ENCODE assay signal across 8 cellular contexts in genomic region chr11:67261942-67262681, GRCh38. TPM values are rescaled to one million over a fixed set of nuclear protein-coding genes. Genes with fewer than 3 reads are reported as not detected.
DNase-seq lines count a peak whose midpoint lies in the region; ATAC-seq and TF ChIP-seq lines count a peak whose summit lies in the region.

No MANE protein-coding gene starts in this region.

- peaks cover 6 to 24% (median 21%) of the 10 kb centered on the region in 3 donors for H3K4me1 Mint-ChIP-seq in IgD-negative memory B cell
- H3K4me1 Mint-ChIP-seq in mesothelial cell of epicardium = peaks cover 23% of the 10 kb centered on the region

- H3K9me3 ChIP-seq in ascending aorta = no peaks in the 10 kb centered on the region

- peaks cover 8% of the 10 kb centered on the region for H3K27me3 Mint-ChIP-seq in IgD-negative memory B cell
- H3K27me3 Mint-ChIP-seq in mesothelial cell of epicardium (ENCODE audit: low read depth) = no peaks in the 10 kb centered on the region

- peak in 1 of 3 experiments; percentile 4 for TF ChIP-seq CTCF in ascending aorta (IDR thresholded peaks at IDR 0.05)
- no peak for TF ChIP-seq CTCF in mesothelial cell of epicardium (IDR thresholded peaks at IDR 0.05; ENCODE audit: unreplicated experiment)

- intact Hi-C loops in ascending aorta (cut with DNase I) = loop anchor here (1.0 kb wide), 1 partner anchor 55 kb away; no protein-coding TSS in a partner anchor

- H3K36me3 Mint-ChIP-seq in IgD-negative memory B cell = peaks cover 1% of the 10 kb centered on the region
- peaks cover 2% of the 10 kb centered on the region for H3K36me3 Mint-ChIP-seq in mesothelial cell of epicardium

- H3K27ac Mint-ChIP-seq in IgD-negative memory B cell = peak overlapping the region in 2 of 3 donors; percentile 41 to 80
- peak overlapping the region; percentile 77 for H3K27ac Mint-ChIP-seq in mesothelial cell of epicardium

- no peak for ATAC-seq in HG03342 (IDR thresholded peaks at IDR 0.05; ENCODE audit: unreplicated experiment)
- ATAC-seq in GM19023 (IDR thresholded peaks at IDR 0.05; ENCODE audit: unreplicated experiment) = no peak
- no peak for ATAC-seq in HG03135 (IDR thresholded peaks at IDR 0.05; ENCODE audit: unreplicated experiment)

- peaks cover 6% of the 10 kb centered on the region for H3K79me2 ChIP-seq in ACC112 (ENCODE audit: control insufficient read depth, insufficient read depth, low read length, unreplicated experiment)

- no peak overlapping the region for H2AFZ ChIP-seq in ACC112 (ENCODE audit: low read length, unreplicated experiment)

- DNase-seq in ascending aorta (ENCODE audit: low spot score in 2 of 2) (peak in 1 of 2 donors; percentile 8), mesothelial cell of epicardium (ENCODE audit: low spot score in 2 of 2, unreplicated experiment in 2 of 2) (no peak)
- DNase-seq in activated CD4-positive, alpha-beta T cell treated with anti-CD3 and anti-CD28 coated beads, Interleukin-2, amount 50 U/mL, for 1 hour = no peak

- H3K27me3 ChIP-seq in ACC112 (ENCODE audit: insufficient read depth, low read length) = no peaks in the 10 kb centered on the region
- no peaks in the 10 kb centered on the region for H3K27me3 ChIP-seq in ascending aorta

- no peak overlapping the region for H3K27ac ChIP-seq in ACC112 (ENCODE audit: low read depth, low read length)
- peak overlapping the region in 1 of 2 donors; percentile 39 for H3K27ac ChIP-seq in ascending aorta

- H3K9me3 Mint-ChIP-seq in IgD-negative memory B cell (no peaks in the 10 kb centered on the region), mesothelial cell of epicardium (no peaks in the 10 kb centered on the region)

- no peaks in the 10 kb centered on the region for H3K36me3 ChIP-seq in ACC112 (ENCODE audit: insufficient read depth, low read length)
- peaks cover 1 to 3% of the 10 kb centered on the region in 2 donors for H3K36me3 ChIP-seq in ascending aorta

- H3K4me1 ChIP-seq in ACC112 (ENCODE audit: control insufficient read depth, insufficient read depth, low read length, unreplicated experiment) (peaks cover 18% of the 10 kb centered on the region), ascending aorta (peaks cover 7 to 12% of the 10 kb centered on the region in 2 donors)

- H3K4me3 ChIP-seq in ACC112 (ENCODE audit: low read depth, low read length) (peak overlapping the region; percentile 79; the same call in 1 of the 2 replicates), ascending aorta (peak overlapping the region; percentile 20 to 60)

- peak overlapping the region in 3 of 4 donors; percentile 71 to 91 (median 85) for H3K4me3 Mint-ChIP-seq in IgD-negative memory B cell
- H3K4me3 Mint-ChIP-seq in mesothelial cell of epicardium = peak overlapping the region; percentile 70

RNA-seq across cellular contexts. Expression of gene GRK2, which starts 4.2 kb away (rescaled TPM):
- polyA plus RNA-seq in IgD-negative memory B cell = 26.2 TPM
- total RNA-seq in ascending aorta (65.3 TPM), mesothelial cell of epicardium (46.4 to 48.4 TPM (median 46.5 TPM) in 3 replicates)

RNA-seq across cellular contexts. Expression of gene ANKRD13D, which starts 27.0 kb away (rescaled TPM):
- 17.3 TPM for polyA plus RNA-seq in IgD-negative memory B cell
- total RNA-seq in ascending aorta (54.7 TPM), mesothelial cell of epicardium (71.3 to 78.5 TPM (median 76.5 TPM) in 3 replicates)

RNA-seq across cellular contexts. Expression of gene SSH3, which starts 41.2 kb away (rescaled TPM):
- polyA plus RNA-seq in IgD-negative memory B cell = 5.5 TPM
- total RNA-seq in ascending aorta (30.9 TPM), mesothelial cell of epicardium (50.4 to 59.0 TPM (median 55.4 TPM) in 3 replicates)
